ENCODE assay signal across 6 cellular contexts in genomic region chr1:23502951-23503350, GRCh38.
"Had no signal": no experiment of that assay in that cellular context is flagged by ENCODE, and none has a peak within 500 bp of the region (broad histone marks: within the 10 kb centered on the region; RNA-seq: fewer than 3 reads in every experiment).

No MANE protein-coding gene starts in this region.

- H3K9ac ChIP-seq: KMS-11 had no signal

- FAIRE-seq: HTR-8/SVneo had no signal

- DNase-seq: IMR-90, KBM-7, KG1 had no signal

- H3K4me2 ChIP-seq: KMS-11 had no signal

- H3K27ac ChIP-seq: HL-60, KMS-11 had no signal
